In genomic region chr3:184716652-184717607, GRCh38 we compare ENCODE assay signal across 8 cellular contexts. TPM values are rescaled to one million over a fixed set of nuclear protein-coding genes. Genes with fewer than 3 reads are reported as not detected.
A peak's percentile ranks its signal among the peaks of the same experiment; 100 is the strongest.
DNase-seq lines count a peak whose midpoint lies in the region; ATAC-seq and TF ChIP-seq lines count a peak whose summit lies in the region.

No MANE protein-coding gene starts in this region.

- H2AFZ ChIP-seq in neural cell (ENCODE audit: low read depth, low read length), result no peak overlapping the region

- peak; percentile 18 for TF ChIP-seq RAD21 in neural cell (conservative IDR thresholded peaks at IDR 0.05)

- no peaks in the 10 kb centered on the region for H3K79me2 ChIP-seq in neural cell (replicated peaks; ENCODE audit: insufficient read depth, low read length)

- H3K9me2 ChIP-seq in neural cell (ENCODE audit: insufficient read depth, low read length), result no peaks in the 10 kb centered on the region

- H3F3A ChIP-seq in neural cell (ENCODE audit: insufficient read depth, low read length, poor library complexity, severe bottlenecking), result no peaks in the 10 kb centered on the region

- no peak overlapping the region for H3K4me3 ChIP-seq in BLaER1 treated with 17β-estradiol and CSF1 and Interleukin-3, amounts not matched to agents 10 nM and 100 nM
- no peak overlapping the region for H3K4me3 ChIP-seq in colonic mucosa
- H3K4me3 ChIP-seq in neural cell (ENCODE audit: low read length), result no peak overlapping the region

- ATAC-seq in GM18867 (IDR thresholded peaks at IDR 0.05; ENCODE audit: unreplicated experiment), result no peak

- intact Hi-C loops in colonic mucosa (cut with DNase I), result no loop called here

- no peak for TF ChIP-seq EP300 in neural cell (conservative IDR thresholded peaks at IDR 0.05; ENCODE audit: poor library complexity, severe bottlenecking)

- DNase-seq in NCI-H1105 treated with DMSO at 0.1 percent for 48 hours (lab: John Stamatoyannopoulos, UW), result peak; percentile 97
- no peak for DNase-seq in colonic mucosa
- DNase-seq in HK-2 (ENCODE audit: unreplicated experiment), result no peak
- no peak for DNase-seq in activated naive CD4-positive, alpha-beta T cell treated with Interleukin-2 at 50 U/mL for 16 hours
- DNase-seq in T-helper 2 cell, result no peak

- TF ChIP-seq CTCF in colonic mucosa (IDR thresholded peaks at IDR 0.05), result no peak
- TF ChIP-seq CTCF in neural cell (IDR thresholded peaks at IDR 0.05; ENCODE audit: poor library complexity, severe bottlenecking), result peak; percentile 36

- peaks cover 0 to 6% (median 0%) of the 10 kb centered on the region in 11 experiments; a peak in 1 of 22 replicates for H3K27me3 ChIP-seq in BLaER1 treated with 17β-estradiol and CSF1 and Interleukin-3, amounts not matched to agents 10 nM and 100 nM
- no peaks in the 10 kb centered on the region for H3K27me3 ChIP-seq in colonic mucosa
- H3K27me3 ChIP-seq in neural cell (ENCODE audit: insufficient read depth, low read depth, low read length), result no peaks in the 10 kb centered on the region

- peak overlapping the region; percentile 51 to 83 (median 66) for H3K4me2 ChIP-seq in BLaER1 treated with 17β-estradiol and CSF1 and Interleukin-3, amounts not matched to agents 10 nM and 100 nM
- no peak overlapping the region for H3K4me2 ChIP-seq in neural cell (ENCODE audit: low read length)

- H3K9me3 ChIP-seq in BLaER1 treated with 17β-estradiol and CSF1 and Interleukin-3, amounts not matched to agents 10 nM and 100 nM (replicated peaks in 1 of 11), result no peaks in the 10 kb centered on the region
- H3K9me3 ChIP-seq in colonic mucosa (no peaks in the 10 kb centered on the region), neural cell (ENCODE audit: low read length) (no peaks in the 10 kb centered on the region)

- H3K4me1 ChIP-seq in BLaER1 treated with 17β-estradiol and CSF1 and Interleukin-3, amounts not matched to agents 10 nM and 100 nM, result peaks cover 27 to 43% (median 35%) of the 10 kb centered on the region in 10 experiments
- H3K4me1 ChIP-seq in colonic mucosa, result no peaks in the 10 kb centered on the region

- H3K36me3 ChIP-seq in BLaER1 treated with 17β-estradiol and CSF1 and Interleukin-3, amounts not matched to agents 10 nM and 100 nM, result no peaks in the 10 kb centered on the region
- H3K36me3 ChIP-seq in colonic mucosa, result no peaks in the 10 kb centered on the region
- H3K36me3 ChIP-seq in neural cell (ENCODE audit: insufficient read depth, low read length), result no peaks in the 10 kb centered on the region

- peak overlapping the region in 1 of 11 experiments; percentile 29; a peak in 1 of 22 replicates for H3K9ac ChIP-seq in BLaER1 treated with 17β-estradiol and CSF1 and Interleukin-3, amounts not matched to agents 10 nM and 100 nM
- H3K9ac ChIP-seq in colonic mucosa (ENCODE audit: low read depth in 2 of 2, low read length in 2 of 2), result no peak overlapping the region
- H3K9ac ChIP-seq in neural cell (ENCODE audit: low read length), result no peak overlapping the region

- H4K20me1 ChIP-seq in BLaER1 treated with 17β-estradiol and CSF1 and Interleukin-3, amounts not matched to agents 10 nM and 100 nM, result no peaks in the 10 kb centered on the region; a peak in 1 of 22 replicates
- no peaks in the 10 kb centered on the region for H4K20me1 ChIP-seq in neural cell (ENCODE audit: insufficient read depth)

- peak overlapping the region in 2 of 11 experiments; percentile 42 to 51; a peak in 3 of 22 replicates for H3K27ac ChIP-seq in BLaER1 treated with 17β-estradiol and CSF1 and Interleukin-3, amounts not matched to agents 10 nM and 100 nM
- peak overlapping the region; percentile 32 for H3K27ac ChIP-seq in colonic mucosa
- H3K27ac ChIP-seq in neural cell (ENCODE audit: low read length), result no peak overlapping the region

TF ChIP-seq in neural cell, 6 proteins besides CTCF, POLR2A, EP300 and RAD21:
- TF ChIP-seq MXI1 (conservative IDR thresholded peaks at IDR 0.05; ENCODE audit: poor library complexity, severe bottlenecking) (no peak), TAF1 (IDR thresholded peaks at IDR 0.05; ENCODE audit: low read depth) (peak; percentile 23), POLR2AphosphoS5 (IDR thresholded peaks at IDR 0.05) (no peak), EZH2 (IDR thresholded peaks at IDR 0.05; ENCODE audit: borderline replicate concordance, insufficient read depth, low read length, poor library complexity, severe bottlenecking) (no peak), REST (IDR thresholded peaks at IDR 0.05; ENCODE audit: borderline replicate concordance) (no peak), SMC3 (conservative IDR thresholded peaks at IDR 0.05; ENCODE audit: poor library complexity) (peak; percentile 17)

RNA-seq across cellular contexts. Expression of gene MAGEF1, which starts 5.1 kb away (rescaled TPM):
- total RNA-seq in colonic mucosa, result 10 to 100 TPM; 28.3 to 42.6 TPM
- 90.9 and 103 TPM in 2 replicates for polyA plus RNA-seq in neural cell
- polyA minus RNA-seq in neural cell, result 56.0 and 63.8 TPM in 2 replicates
